1 cellular context compared by ENCODE assay signal in genomic region chr18:61606759-61607158, GRCh38.
TF ChIP-seq lines count a peak whose summit lies in the region.

No MANE protein-coding gene starts in this region.

TF ChIP-seq in HepG2, 621 proteins besides CTCF, POLR2A, EP300 and RAD21 (continued from another document):
- TF ChIP-seq AHDC1 (CRISPR knock-in tag; IDR thresholded peaks at IDR 0.05; ENCODE audit: borderline replicate concordance) (no peak), ZNF282 (IDR thresholded peaks at IDR 0.05; ENCODE audit: partially characterized antibody) (no peak), GPN1 (CRISPR knock-in tag; IDR thresholded peaks at IDR 0.05; ENCODE audit: borderline replicate concordance) (no peak), TGIF2 (CRISPR knock-in tag; IDR thresholded peaks at IDR 0.05) (no peak), FOXJ3 (CRISPR knock-in tag; IDR thresholded peaks at IDR 0.05; ENCODE audit: borderline replicate concordance) (no peak), ZNF704 (CRISPR knock-in tag; IDR thresholded peaks at IDR 0.05; ENCODE audit: borderline replicate concordance) (no peak), ZNF646 (CRISPR knock-in tag; IDR thresholded peaks at IDR 0.05) (no peak), PRDM15 (CRISPR knock-in tag; IDR thresholded peaks at IDR 0.05) (no peak), BCL3 (CRISPR knock-in tag; IDR thresholded peaks at IDR 0.05) (no peak), ZNF180 (CRISPR knock-in tag; IDR thresholded peaks at IDR 0.05; ENCODE audit: borderline replicate concordance, low read depth) (no peak), PPARG (CRISPR knock-in tag; conservative IDR thresholded peaks at IDR 0.05) (no peak), ETS1 (CRISPR knock-in tag; IDR thresholded peaks at IDR 0.05) (no peak), PAX8 (CRISPR knock-in tag; IDR thresholded peaks at IDR 0.05; ENCODE audit: borderline replicate concordance) (no peak), RARG (CRISPR knock-in tag; IDR thresholded peaks at IDR 0.05; ENCODE audit: low read depth) (no peak), ZNF597 (CRISPR knock-in tag; IDR thresholded peaks at IDR 0.05) (no peak)
